Comparison of ENCODE assay signal across 1 cellular context in the genomic region with DNA sequence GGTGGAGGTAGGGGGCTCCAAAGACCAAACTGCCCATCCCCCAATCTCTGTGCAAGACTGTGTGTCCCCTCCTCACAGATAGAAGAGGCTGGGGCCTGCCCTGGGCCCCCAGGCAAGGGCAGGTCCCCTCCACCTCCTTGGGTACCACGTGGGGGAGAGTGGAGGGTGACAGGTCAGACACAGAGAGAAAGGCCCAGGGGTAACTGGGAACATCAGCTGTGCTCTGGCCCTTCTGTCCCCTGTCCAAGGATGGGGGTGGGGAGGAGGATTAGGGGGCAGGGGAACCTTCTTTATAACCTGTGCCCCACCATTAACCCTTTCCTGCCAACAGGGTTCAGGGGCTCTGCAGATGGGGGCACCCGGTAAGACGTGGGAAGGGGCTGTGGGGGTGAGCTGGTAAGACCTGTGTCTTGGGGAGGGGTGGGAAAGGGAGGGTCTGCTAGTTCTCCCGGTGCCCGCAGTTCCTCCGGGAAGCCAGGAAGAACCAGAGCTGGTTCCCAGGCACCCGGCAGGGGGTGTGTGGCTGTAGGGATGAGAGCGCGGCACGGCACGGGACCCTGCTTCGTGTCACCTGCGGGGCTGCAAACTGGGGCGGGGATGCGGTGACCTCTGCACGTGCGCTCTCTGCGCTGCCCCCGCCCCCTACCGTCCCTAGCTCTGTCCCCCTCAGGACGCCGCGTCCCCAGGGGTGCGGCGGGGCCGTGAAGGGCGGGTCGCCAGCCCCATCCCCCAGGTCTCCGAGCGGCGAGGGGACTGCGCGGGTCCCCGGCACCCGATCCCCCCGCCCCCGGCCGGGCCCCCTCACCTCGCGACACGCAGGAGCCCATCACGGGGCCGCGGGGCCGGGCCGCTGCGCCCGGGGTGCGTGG.
TF ChIP-seq lines count a peak whose summit lies in the region.

No MANE protein-coding gene starts in this region.

TF ChIP-seq in HCT116, 20 proteins besides CTCF, POLR2A, EP300 and RAD21:
- TF ChIP-seq, protein P1, sequence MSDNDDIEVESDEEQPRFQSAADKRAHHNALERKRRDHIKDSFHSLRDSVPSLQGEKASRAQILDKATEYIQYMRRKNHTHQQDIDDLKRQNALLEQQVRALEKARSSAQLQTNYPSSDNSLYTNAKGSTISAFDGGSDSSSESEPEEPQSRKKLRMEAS (IDR thresholded peaks at IDR 0.05), result no peak
- TF ChIP-seq YY1 (IDR thresholded peaks at IDR 0.05; ENCODE audit: extremely low read depth, insufficient replicate concordance, low read depth, low read length) (no peak), EZH2phosphoT487 (IDR thresholded peaks at IDR 0.05; ENCODE audit: borderline replicate concordance) (no peak)
- TF ChIP-seq, protein P2, sequence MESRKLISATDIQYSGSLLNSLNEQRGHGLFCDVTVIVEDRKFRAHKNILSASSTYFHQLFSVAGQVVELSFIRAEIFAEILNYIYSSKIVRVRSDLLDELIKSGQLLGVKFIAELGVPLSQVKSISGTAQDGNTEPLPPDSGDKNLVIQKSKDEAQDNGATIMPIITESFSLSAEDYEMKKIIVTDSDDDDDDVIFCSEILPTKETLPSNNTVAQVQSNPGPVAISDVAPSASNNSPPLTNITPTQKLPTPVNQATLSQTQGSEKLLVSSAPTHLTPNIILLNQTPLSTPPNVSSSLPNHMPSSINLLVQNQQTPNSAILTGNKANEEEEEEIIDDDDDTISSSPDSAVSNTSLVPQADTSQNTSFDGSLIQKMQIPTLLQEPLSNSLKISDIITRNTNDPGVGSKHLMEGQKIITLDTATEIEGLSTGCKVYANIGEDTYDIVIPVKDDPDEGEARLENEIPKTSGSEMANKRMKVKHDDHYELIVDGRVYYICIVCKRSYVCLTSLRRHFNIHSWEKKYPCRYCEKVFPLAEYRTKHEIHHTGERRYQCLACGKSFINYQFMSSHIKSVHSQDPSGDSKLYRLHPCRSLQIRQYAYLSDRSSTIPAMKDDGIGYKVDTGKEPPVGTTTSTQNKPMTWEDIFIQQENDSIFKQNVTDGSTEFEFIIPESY (IDR thresholded peaks at IDR 0.05; ENCODE audit: extremely low read depth, insufficient replicate concordance, low read length), result no peak
